ENCODE assay signal across 1 cellular context in the genomic region with DNA sequence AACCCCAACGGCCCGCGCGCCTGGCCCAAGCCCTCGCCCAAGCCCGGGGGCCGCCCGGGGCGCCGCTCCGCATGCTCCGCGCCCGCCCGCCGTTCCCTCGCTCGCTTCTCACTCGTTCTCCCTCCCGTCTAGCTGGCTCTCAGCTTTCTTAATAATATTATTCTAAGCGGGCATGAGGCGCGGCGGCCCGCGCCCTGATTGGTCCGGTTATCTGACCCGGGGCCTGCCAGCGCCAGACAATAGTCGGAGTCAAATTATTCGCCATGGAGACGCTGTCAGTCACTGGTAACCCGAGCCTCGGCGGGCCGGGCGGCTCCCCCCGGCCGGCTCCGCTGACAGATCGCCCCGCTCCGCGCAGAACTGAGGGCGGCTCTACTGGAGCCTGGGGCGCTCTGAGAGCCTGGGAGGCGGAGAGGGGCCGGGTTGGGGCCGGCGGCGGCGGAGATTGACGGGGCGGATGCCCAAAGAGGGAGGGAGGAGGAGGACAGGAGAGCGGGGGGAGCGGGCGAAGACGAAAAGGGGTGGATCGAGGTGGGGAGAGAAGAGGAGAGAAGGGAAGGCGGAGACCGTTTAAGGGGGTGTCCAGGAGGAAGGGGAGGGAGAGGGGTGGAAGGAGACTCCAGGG.
A peak's percentile ranks its signal among the peaks of the same experiment; 100 is the strongest.
TF ChIP-seq lines count a peak whose summit lies in the region.

A gene (minus strand): TSS at position 150 of the 625 bp plus-strand sequence. CDS start 342 bp downstream, outside the sequence.

TF ChIP-seq in H1, 55 proteins besides CTCF, POLR2A, EP300 and RAD21 (continued from another document):
- TF ChIP-seq, protein P1, sequence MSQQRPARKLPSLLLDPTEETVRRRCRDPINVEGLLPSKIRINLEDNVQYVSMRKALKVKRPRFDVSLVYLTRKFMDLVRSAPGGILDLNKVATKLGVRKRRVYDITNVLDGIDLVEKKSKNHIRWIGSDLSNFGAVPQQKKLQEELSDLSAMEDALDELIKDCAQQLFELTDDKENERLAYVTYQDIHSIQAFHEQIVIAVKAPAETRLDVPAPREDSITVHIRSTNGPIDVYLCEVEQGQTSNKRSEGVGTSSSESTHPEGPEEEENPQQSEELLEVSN (IDR thresholded peaks at IDR 0.05): peak; percentile 69
- TF ChIP-seq EGR1 (IDR thresholded peaks at IDR 0.05; ENCODE audit: borderline replicate concordance, low read depth, low read length) (peak; percentile 74; the same call in 1 of the 2 replicates), CBX5 (IDR thresholded peaks at IDR 0.05; ENCODE audit: low read depth, low read length) (no peak), TAF1 (IDR thresholded peaks at IDR 0.05; ENCODE audit: low read depth, low read length) (0 out of 2 replicates have a peak, but pooled peaks have one; percentile 46), BRCA1 (IDR thresholded peaks at IDR 0.05; ENCODE audit: low read depth, low read length) (no peak), KDM1A (IDR thresholded peaks at IDR 0.05; ENCODE audit: borderline replicate concordance, low read length) (peak; percentile 24; the same call in 1 of the 2 replicates), TEAD4 (IDR thresholded peaks at IDR 0.05; ENCODE audit: low read depth, low read length) (0 out of 2 replicates have a peak, but pooled peaks have one; percentile 1)
TF ChIP-seq in H1: peak in this region for 9.
